ENCODE assay signal across 7 cellular contexts in genomic region chr14:22822017-22822618, GRCh38. TPM values are rescaled to one million over a fixed set of nuclear protein-coding genes. Genes with fewer than 3 reads are reported as not detected.
DNase-seq lines count a peak whose midpoint lies in the region; ATAC-seq and TF ChIP-seq lines count a peak whose summit lies in the region.
"Had no signal": no experiment of that assay in that cellular context is flagged by ENCODE, and none has a peak within 500 bp of the region (broad histone marks: within the 10 kb centered on the region; RNA-seq: fewer than 3 reads in every experiment).

No MANE protein-coding gene starts in this region.

- H3K4me1 Mint-ChIP-seq in neural crest cell, result peaks cover 28% of the 10 kb centered on the region

- H3K4me3 Mint-ChIP-seq in neural crest cell, result peak overlapping the region; percentile 88

- H3K27ac ChIP-seq in mammary epithelial cell (ENCODE audit: insufficient read depth, low read depth, low read length), result no peak overlapping the region

- dilution Hi-C loops in mammary epithelial cell (cut with HindIII; ENCODE audit: low sequenced_read_pairs), result no loop called here

- H3K27me3 Mint-ChIP-seq in neural crest cell (ENCODE audit: low read depth), result peaks cover 35% of the 10 kb centered on the region

- H3K27ac Mint-ChIP-seq in neural crest cell (ENCODE audit: unreplicated experiment), result no peak overlapping the region

- H2AFZ ChIP-seq in mammary epithelial cell (ENCODE audit: low read depth, low read length), result peak overlapping the region; percentile 57

- no peaks in the 10 kb centered on the region for H3K27me3 ChIP-seq in mammary epithelial cell (ENCODE audit: insufficient read depth, low read length)

- no peak overlapping the region for H3K9ac ChIP-seq in mammary epithelial cell (ENCODE audit: insufficient read depth, low read length)

- no peak for TF ChIP-seq CTCF in GM12865 (IDR thresholded peaks at IDR 0.05; ENCODE audit: insufficient read depth, low read depth, low read length, missing control alignments)
- no peak for TF ChIP-seq CTCF in mammary epithelial cell (conservative IDR thresholded peaks at IDR 0.05 in 1 of 2, IDR thresholded peaks at IDR 0.05 in 1 of 2; ENCODE audit: extremely low read depth in 1 of 2, insufficient read depth in 1 of 2, low read depth in 1 of 2, low read length in 2 of 2)
- no peak for TF ChIP-seq CTCF in neural crest cell (conservative IDR thresholded peaks at IDR 0.05)

- peak overlapping the region; percentile 79 for H3K4me2 ChIP-seq in mammary epithelial cell (ENCODE audit: insufficient read depth, low read depth, low read length)

- 78% methylated on average over 15 of the region's 34 CpGs for WGBS in mammary epithelial cell (ENCODE audit: low coverage, missing lambda C conversion rate)

- H4K20me1 ChIP-seq in mammary epithelial cell (ENCODE audit: insufficient read depth, low read length), result no peaks in the 10 kb centered on the region

- intact Hi-C loops in mammary epithelial cell (cut with micrococcal nuclease), result loop anchor here (1.0 to 5.0 kb wide), 3 partner anchors 95 to 235 kb away; partner anchors contain the start of genes CDH24 and RBM23

- no peaks in the 10 kb centered on the region for H3K36me3 Mint-ChIP-seq in neural crest cell (ENCODE audit: low read depth)

- no peak for ATAC-seq in HG03520 (IDR thresholded peaks at IDR 0.05; ENCODE audit: unreplicated experiment)

- in situ Hi-C loops in mammary epithelial cell (cut with MboI; ENCODE audit: low sequenced_read_pairs in 2 of 2), result no loop called here

- H3K9me3 ChIP-seq in mammary epithelial cell (replicated peaks; ENCODE audit: insufficient read depth, low read length), result no peaks in the 10 kb centered on the region

- no peak for DNase-seq in GM12865 (ENCODE audit: low read depth)
- no peak for DNase-seq in mammary epithelial cell
- DNase-seq in neural crest cell (ENCODE audit: low read depth, low spot score), result no peak
- DNase-seq in hepatic stellate cell (ENCODE audit: low spot score), result no peak
- DNase-seq in NCI-H187 (lab: John Stamatoyannopoulos, UW), result no peak
- DNase-seq: NCI-H1417 treated with DMSO at 0.1 percent for 48 hours had no signal

- CTCF ChIA-PET in mammary epithelial cell (lab: Charles Lee; ENCODE audit: low non-redundant PET), result interaction anchor here (0.6 to 1.9 kb wide), 3 partner anchors 29 to 160 kb away, joined by 3 to 15 read pairs (median 8); partner anchors contain the start of gene AJUBA

- H3K4me1 ChIP-seq in mammary epithelial cell (ENCODE audit: insufficient read depth, low read length), result peaks cover 45% of the 10 kb centered on the region

- H3K36me3 ChIP-seq in mammary epithelial cell (ENCODE audit: insufficient read depth, low read length), result no peaks in the 10 kb centered on the region

- no TSS peak for BruUV-seq in mammary epithelial cell (replicated peaks; lab: Mats Ljungman, UMichigan)

- H3K9me3 Mint-ChIP-seq in neural crest cell, result no peaks in the 10 kb centered on the region

- peak overlapping the region; percentile 62 for H3K4me3 ChIP-seq in GM12865 (ENCODE audit: low read depth, low read length)
- no peak overlapping the region for H3K4me3 ChIP-seq in mammary epithelial cell (replicated peaks in 1 of 3; ENCODE audit: insufficient read depth in 1 of 3, low read depth in 2 of 3, low read length in 3 of 3)

- H3K79me2 ChIP-seq in mammary epithelial cell (ENCODE audit: insufficient read depth, low read length), result no peaks in the 10 kb centered on the region

RNA-seq across cellular contexts. Expression of gene SLC7A7, which starts 6.9 kb away (rescaled TPM):
- total RNA-seq in mammary epithelial cell (1 to 10 TPM in 1 of 2 donors, under 1 TPM in 1; 0.78 to 1.0 TPM), neural crest cell (0.54 and 0.64 TPM in 2 replicates)
- polyA plus RNA-seq in mammary epithelial cell, result 0.34 TPM
- not detected for polyA minus RNA-seq in mammary epithelial cell

RNA-seq across cellular contexts. Expression of gene MRPL52, which starts 7.6 kb away (rescaled TPM):
- 100 to 1,000 TPM in 1 of 2 donors, 10 to 100 TPM in 1; 20.3 to 126 TPM for total RNA-seq in mammary epithelial cell
- 61.5 TPM for polyA plus RNA-seq in mammary epithelial cell
- 3.8 TPM for polyA minus RNA-seq in mammary epithelial cell
- 117 and 137 TPM in 2 replicates for total RNA-seq in neural crest cell

RNA-seq across cellular contexts. Expression of gene MMP14, which starts 14.3 kb away (rescaled TPM):
- total RNA-seq in mammary epithelial cell (100 to 1,000 TPM; 525 to 766 TPM), neural crest cell (63.2 and 68.6 TPM in 2 replicates)
- 351 TPM for polyA plus RNA-seq in mammary epithelial cell
- 343 TPM for polyA minus RNA-seq in mammary epithelial cell

RNA-seq across cellular contexts. Expression of gene LRP10, which starts 49.4 kb away (rescaled TPM):
- total RNA-seq in mammary epithelial cell (100 to 1,000 TPM; 122 to 134 TPM), neural crest cell (14.3 and 16.3 TPM in 2 replicates)
- 110 TPM for polyA plus RNA-seq in mammary epithelial cell
- polyA minus RNA-seq in mammary epithelial cell, result 360 TPM

RNA-seq across cellular contexts. Expression of gene OXA1L, which starts 55.6 kb away (rescaled TPM):
- total RNA-seq in mammary epithelial cell (10 to 100 TPM; 34.3 to 76.3 TPM), neural crest cell (121 and 125 TPM in 2 replicates)
- 151 TPM for polyA plus RNA-seq in mammary epithelial cell
- polyA minus RNA-seq in mammary epithelial cell, result 190 TPM
